Comparison of ENCODE assay signal across 8 cellular contexts in the genomic region with DNA sequence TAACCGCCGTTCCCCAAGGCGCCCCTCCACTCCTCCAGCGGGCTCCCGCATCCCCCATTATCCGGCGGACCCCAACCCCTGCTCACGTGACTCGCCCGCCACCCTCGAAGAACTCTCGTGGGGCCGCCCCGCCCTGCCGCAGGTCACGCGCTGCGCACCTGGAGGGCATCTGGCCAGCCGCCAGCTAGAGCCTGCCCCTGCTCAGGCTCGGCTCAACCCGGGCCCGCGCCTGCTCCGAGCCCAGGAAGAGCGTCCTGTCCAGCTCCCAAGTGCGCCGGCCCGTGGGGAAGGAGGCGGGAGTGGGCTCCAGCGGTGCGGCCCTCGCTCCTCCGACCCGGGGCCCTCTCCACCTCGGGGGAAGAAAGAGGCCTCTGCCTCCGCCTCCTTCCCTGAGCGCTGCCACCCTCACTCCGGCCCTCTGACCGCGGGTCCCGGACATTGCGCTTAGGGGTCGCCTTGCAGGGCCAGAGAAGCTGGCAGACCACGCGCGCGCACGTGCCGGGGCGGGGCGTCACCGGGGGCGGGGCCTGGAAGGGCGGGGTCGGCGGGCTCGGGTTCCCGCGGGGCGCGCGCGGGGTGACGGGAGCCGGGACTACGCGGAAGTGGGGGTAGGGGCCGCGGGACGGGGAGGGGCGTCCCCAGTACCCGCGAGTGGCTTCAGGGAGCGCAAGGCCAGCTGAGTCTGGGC. TPM values are rescaled to one million over a fixed set of nuclear protein-coding genes. Genes with fewer than 3 reads are reported as not detected.
DNase-seq lines count a peak whose midpoint lies in the region; ATAC-seq and TF ChIP-seq lines count a peak whose summit lies in the region.

No MANE protein-coding gene starts in this region.

- peak; percentile 79 for ATAC-seq in GM21528 (IDR thresholded peaks at IDR 0.05; ENCODE audit: low FRiP score, unreplicated experiment)

- H3K4me3 Mint-ChIP-seq in IgD-negative memory B cell: peak overlapping the region; percentile 89 to 94 (median 94)
- peak overlapping the region; percentile 86 for H3K4me3 Mint-ChIP-seq in neural progenitor cell

- H3K4me1 ChIP-seq in neural progenitor cell (no peaks in the 10 kb centered on the region), stomach (peaks cover 6 to 21% (median 20%) of the 10 kb centered on the region in 4 donors)

- TF ChIP-seq EP300 in stomach (IDR thresholded peaks at IDR 0.05): no peak

- H3K4me2 ChIP-seq in neural progenitor cell: peak overlapping the region; percentile 81

- DNase-seq in DMS 273 treated with DMSO at 0.1 percent for 48 hours (lab: John Stamatoyannopoulos, UW) (peak; percentile 63), RPMI8226 (peak; percentile 96), activated gamma-delta T cell (lab: John Stamatoyannopoulos, UW) (peak; percentile 84), foreskin fibroblast (peak; percentile 73 to 93), neural progenitor cell (ENCODE audit: low spot score) (peak; percentile 89), stomach (peak; percentile 91)

- no peaks in the 10 kb centered on the region for H3K9me3 Mint-ChIP-seq in IgD-negative memory B cell
- H3K9me3 Mint-ChIP-seq in neural progenitor cell: no peaks in the 10 kb centered on the region

- no peaks in the 10 kb centered on the region for H3K9me3 ChIP-seq in neural progenitor cell (ENCODE audit: low read depth)
- no peaks in the 10 kb centered on the region for H3K9me3 ChIP-seq in stomach

- H3K4me3 ChIP-seq in foreskin fibroblast (ENCODE audit: low read depth in 1 of 2, low read length in 2 of 2) (peak overlapping the region; percentile 59 to 77), neural progenitor cell (peak overlapping the region; percentile 60), stomach (peak overlapping the region; percentile 72 to 83 (median 78))

- H3K4me1 Mint-ChIP-seq in IgD-negative memory B cell (peaks cover 4 to 6% (median 6%) of the 10 kb centered on the region in 3 donors), neural progenitor cell (peaks cover 12% of the 10 kb centered on the region)

- H3K27me3 ChIP-seq in neural progenitor cell (no peaks in the 10 kb centered on the region), stomach (no peaks in the 10 kb centered on the region)

- H3K36me3 Mint-ChIP-seq in IgD-negative memory B cell (no peaks in the 10 kb centered on the region), neural progenitor cell (no peaks in the 10 kb centered on the region)

- H3F3A ChIP-seq in neural progenitor cell (ENCODE audit: low read depth): peaks cover 12% of the 10 kb centered on the region

- no peak overlapping the region for H3K9ac ChIP-seq in neural progenitor cell

- H3K27ac Mint-ChIP-seq in IgD-negative memory B cell (peak overlapping the region; percentile 96 to 99 (median 97)), neural progenitor cell (no peak overlapping the region)

- H3K36me3 ChIP-seq in neural progenitor cell (no peaks in the 10 kb centered on the region), stomach (no peaks in the 10 kb centered on the region)

- no peaks in the 10 kb centered on the region for H4K20me1 ChIP-seq in neural progenitor cell (ENCODE audit: low read depth)

- 0 to 2% (median 1%) methylated on average over 16 to 74 of the region's 74 CpGs for WGBS in stomach, 5 donors

- peak overlapping the region; percentile 92 for H2AFZ ChIP-seq in neural progenitor cell (replicated peaks)

- peak in 1 of 4 donors; percentile 40 for TF ChIP-seq POLR2A in stomach (IDR thresholded peaks at IDR 0.05)

- H3K79me2 ChIP-seq in neural progenitor cell (ENCODE audit: low read depth): no peaks in the 10 kb centered on the region

- intact Hi-C loops in stomach (cut with DNase I; ENCODE audit: low total_unique reads): no loop called here

- H3K27me3 Mint-ChIP-seq in IgD-negative memory B cell: no peaks in the 10 kb centered on the region
- H3K27me3 Mint-ChIP-seq in neural progenitor cell (ENCODE audit: insufficient read depth, low read depth): peaks cover 6% of the 10 kb centered on the region

- TF ChIP-seq CTCF in foreskin fibroblast (IDR thresholded peaks at IDR 0.05; ENCODE audit: low read depth, low read length): no peak
- TF ChIP-seq CTCF in neural progenitor cell (IDR thresholded peaks at IDR 0.05): peak; percentile 3
- TF ChIP-seq CTCF in stomach (IDR thresholded peaks at IDR 0.05): no peak

- no peak overlapping the region for H3K27ac ChIP-seq in neural progenitor cell
- peak overlapping the region; percentile 93 to 99 (median 94) for H3K27ac ChIP-seq in stomach

RNA-seq across cellular contexts. Expression of gene HMGN2, which starts 28.4 kb away (rescaled TPM):
- polyA plus RNA-seq in IgD-negative memory B cell (748 TPM), stomach (100 to 1,000 TPM; 418 to 629 (median 615) TPM)
- total RNA-seq in neural progenitor cell (ENCODE audit: low replicate concordance) (831 and 964 TPM in 2 replicates), stomach (100 to 1,000 TPM in 4 of 5 donors, 10 to 100 TPM in 1; 70.1 to 897 (median 422) TPM)

RNA-seq across cellular contexts. Expression of gene RPS6KA1, which starts 28.9 kb away (rescaled TPM):
- polyA plus RNA-seq in IgD-negative memory B cell (152 TPM), stomach (10 to 100 TPM; 21.4 to 37.9 (median 25.5) TPM)
- total RNA-seq in neural progenitor cell (ENCODE audit: low replicate concordance) (18.7 and 43.9 TPM in 2 replicates), stomach (100 to 1,000 TPM in 1 of 5 donors, 10 to 100 TPM in 4; 15.2 to 769 (median 46.7) TPM)
